ENCODE assay signal across 34 cellular contexts in genomic region chr11:999009-999408, GRCh38. TPM values are rescaled to one million over a fixed set of nuclear protein-coding genes. Genes with fewer than 3 reads are reported as not detected.
"Had no signal": no experiment of that assay in that cellular context is flagged by ENCODE, and none has a peak within 500 bp of the region (broad histone marks: within the 10 kb centered on the region; RNA-seq: fewer than 3 reads in every experiment).

No MANE protein-coding gene starts in this region.

- H3K27ac ChIP-seq: ascending aorta, breast epithelium, cardiac muscle cell, colonic mucosa, epithelial cell of prostate, esophagus squamous epithelium, gastroesophageal sphincter, WERI-Rb-1 had no signal

- FAIRE-seq: endometrium, endothelial cell of umbilical vein had no signal

- H3K4me1 ChIP-seq: ascending aorta, breast epithelium, colonic mucosa, esophagus squamous epithelium had no signal

- H3K27me3 ChIP-seq: ascending aorta, breast epithelium, cardiac muscle cell, colonic mucosa, esophagus squamous epithelium, gastroesophageal sphincter had no signal

- DNase-seq: activated B cell treated with CpG ODN at 0.5 μM for 24 hours; activated CD4-positive, alpha-beta T cell treated with anti-CD3 and anti-CD28 coated beads for 48 hours; activated CD4-positive, alpha-beta T cell treated with anti-CD3 and anti-CD28 coated beads, Interleukin-2, amount 50 U/mL, for 1 hour; activated CD4-positive, alpha-beta T cell treated with anti-CD3 and anti-CD28 coated beads, Interleukin-2, amount 50 U/mL, for 48 hours; activated CD8-positive, alpha-beta memory T cell treated with anti-CD3 and anti-CD28 coated beads for 24 hours; activated CD8-positive, alpha-beta T cell treated with anti-CD3 and anti-CD28 coated beads for 36 hours; activated gamma-delta T cell; activated naive CD4-positive, alpha-beta T cell; activated naive CD4-positive, alpha-beta T cell treated with anti-CD3 and anti-CD28 coated beads, Interleukin-2, amount 10 ng/mL, durations not matched to agents 7 days and 5 days; activated naive CD8-positive, alpha-beta T cell treated with anti-CD3 and anti-CD28 coated beads, Interleukin-2, amount 10 ng/mL, durations not matched to agents 7 days and 5 days; activated T-cell treated with anti-CD3 and anti-CD28 coated beads, Interleukin-2, amount 50 U/mL, for 72 hours; central memory CD4-positive, alpha-beta T cell; cerebellar nuclear complex; colonic mucosa; effector CD8-positive, alpha-beta T cell; esophagus squamous epithelium; foreskin melanocyte; T-cell; T1000; WERI-Rb-1 had no signal

- H3K9me3 ChIP-seq: ascending aorta, breast epithelium, colonic mucosa, esophagus squamous epithelium, gastroesophageal sphincter had no signal

- H3K36me3 ChIP-seq: breast epithelium, colonic mucosa had no signal

- H3K4me3 ChIP-seq: ascending aorta, breast epithelium, cardiac muscle cell, colonic mucosa, esophagus squamous epithelium, gastroesophageal sphincter had no signal

- ATAC-seq: activated CD4-positive, CD25-positive, alpha-beta regulatory T cell treated with anti-CD3 and anti-CD28 coated beads, Interleukin-2, amount 50 U/mL, for 24 hours; activated CD8-positive, alpha-beta T cell treated with anti-CD3 and anti-CD28 coated beads for 36 hours; activated naive CD4-positive, alpha-beta T cell treated with anti-CD3 and anti-CD28 coated beads, Interleukin-2, amount 50 U/mL, for 72 hours; activated T-cell treated with anti-CD3 and anti-CD28 coated beads, Interleukin-2, amount 50 U/mL, for 72 hours; gastroesophageal sphincter; T-cell had no signal

RNA-seq across cellular contexts. Expression of gene MUC6, which starts 37.5 kb away (rescaled TPM):
- total RNA-seq: activated B cell treated with CpG ODN at 0.5 μM for 24 hours; activated CD8-positive, alpha-beta T cell treated with anti-CD3 and anti-CD28 coated beads for 36 hours; activated naive CD4-positive, alpha-beta T cell treated with anti-CD3 and anti-CD28 coated beads, Interleukin-2, amount 50 U/mL, for 72 hours; activated naive CD8-positive, alpha-beta T cell treated with anti-CD3 and anti-CD28 coated beads, Interleukin-2, amount 10 ng/mL, durations not matched to agents 7 days and 5 days; activated T-cell treated with anti-CD3 and anti-CD28 coated beads, Interleukin-2, amount 50 U/mL, for 72 hours; ascending aorta; cardiac muscle cell; dermis microvascular lymphatic vessel endothelial cell; endothelial cell of umbilical vein; fibroblast of lung; fibroblast of villous mesenchyme; glomerular endothelial cell; T-helper 2 cell treated with Interferon-gamma antibody and Interleukin-4, amounts not matched to agents 100 ng/mL and 5 ng/mL, for 36 hours had no signal
- polyA plus RNA-seq: cardiac muscle cell, endothelial cell of umbilical vein, fibroblast of lung had no signal
